Comparison of ENCODE assay signal across 1 cellular context in the genomic region with DNA sequence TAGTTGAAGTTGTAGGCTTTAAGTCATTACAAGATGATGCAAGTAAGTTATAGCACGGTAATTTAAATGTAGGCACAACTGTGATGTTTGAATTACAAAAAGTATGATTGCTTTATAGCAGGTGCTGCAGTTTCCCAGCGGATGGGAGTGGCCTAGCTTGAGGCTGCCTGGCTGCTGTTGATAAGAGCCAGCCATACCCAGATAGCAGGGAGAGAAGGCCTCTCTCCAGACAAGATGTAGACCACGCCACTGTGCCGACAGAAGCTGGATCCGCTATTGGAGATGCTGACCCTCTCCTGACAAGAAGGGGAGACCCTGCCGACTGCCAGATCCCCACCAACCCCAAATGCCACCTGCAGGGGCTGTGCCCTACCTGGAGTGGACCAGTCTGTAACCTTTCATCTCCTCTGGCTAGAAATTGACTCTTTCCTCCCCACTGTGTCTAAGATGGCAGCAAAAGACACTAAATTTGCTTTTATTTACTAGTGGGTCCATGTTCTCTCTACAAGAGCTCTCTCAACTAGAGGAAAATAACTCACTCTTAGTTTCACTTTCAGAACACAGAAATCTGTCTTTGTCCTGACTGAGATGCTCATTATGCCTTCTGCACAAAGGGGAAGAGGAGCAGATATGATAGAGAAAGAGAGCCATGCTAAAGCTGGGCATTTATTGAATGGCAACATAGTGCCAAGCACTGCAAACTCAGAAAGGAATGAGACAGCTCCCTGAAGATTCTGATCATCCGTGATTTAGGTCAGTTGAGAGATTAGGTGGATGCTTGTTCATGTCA.
TF ChIP-seq lines count a peak whose summit lies in the region.

No MANE protein-coding gene starts in this region.

TF ChIP-seq in K562, 482 proteins besides CTCF, POLR2A, EP300 and RAD21 (continued from another document):
- TF ChIP-seq ZNF507 (tag; conservative IDR thresholded peaks at IDR 0.05) (no peak), KHSRP (IDR thresholded peaks at IDR 0.05) (no peak), RBM25 (IDR thresholded peaks at IDR 0.05; ENCODE audit: low read depth, low read length, severe bottlenecking) (no peak), SIX5 (IDR thresholded peaks at IDR 0.05; ENCODE audit: borderline replicate concordance in 1 of 2, insufficient read depth in 1 of 2, low read depth in 1 of 2, low read length in 2 of 2) (no peak), RBM15 (IDR thresholded peaks at IDR 0.05; ENCODE audit: insufficient read depth, low read length) (no peak), KLF16 (IDR thresholded peaks at IDR 0.05) (peak; percentile 90), STAT5A (IDR thresholded peaks at IDR 0.05; ENCODE audit: borderline replicate concordance, low read length) (peak; percentile 87), ETV1 (tag; conservative IDR thresholded peaks at IDR 0.05; ENCODE audit: low read depth) (0 out of 2 replicates have a peak, but pooled peaks have one; percentile 22)
- TF ChIP-seq, protein P1, sequence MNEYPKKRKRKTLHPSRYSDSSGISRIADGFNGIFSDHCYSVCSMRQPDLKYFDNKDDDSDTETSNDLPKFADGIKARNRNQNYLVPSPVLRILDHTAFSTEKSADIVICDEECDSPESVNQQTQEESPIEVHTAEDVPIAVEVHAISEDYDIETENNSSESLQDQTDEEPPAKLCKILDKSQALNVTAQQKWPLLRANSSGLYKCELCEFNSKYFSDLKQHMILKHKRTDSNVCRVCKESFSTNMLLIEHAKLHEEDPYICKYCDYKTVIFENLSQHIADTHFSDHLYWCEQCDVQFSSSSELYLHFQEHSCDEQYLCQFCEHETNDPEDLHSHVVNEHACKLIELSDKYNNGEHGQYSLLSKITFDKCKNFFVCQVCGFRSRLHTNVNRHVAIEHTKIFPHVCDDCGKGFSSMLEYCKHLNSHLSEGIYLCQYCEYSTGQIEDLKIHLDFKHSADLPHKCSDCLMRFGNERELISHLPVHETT (CRISPR knock-in tag; conservative IDR thresholded peaks at IDR 0.05 in 1 of 2, IDR thresholded peaks at IDR 0.05 in 1 of 2), result 0 out of 4 replicates have a peak, but pooled peaks of 1 of the 2 experiments have one; percentile 37
